In genomic region chr3:183120538-183121215, GRCh38 we compare ENCODE assay signal across 7 cellular contexts. TPM values are rescaled to one million over a fixed set of nuclear protein-coding genes. Genes with fewer than 3 reads are reported as not detected.
"Had no signal": no experiment of that assay in that cellular context is flagged by ENCODE, and none has a peak within 500 bp of the region (broad histone marks: within the 10 kb centered on the region; RNA-seq: fewer than 3 reads in every experiment).

No MANE protein-coding gene starts in this region.

- H3K27ac Mint-ChIP-seq: IgD-negative memory B cell had no signal

- H3K4me3 ChIP-seq: K562 had no signal

- ATAC-seq: K562 had no signal

- H3K4me3 Mint-ChIP-seq: IgD-negative memory B cell had no signal

- FAIRE-seq: HTR-8/SVneo, K562 had no signal

- DNase-seq: IMR-90, KBM-7 had no signal

- H3K27ac ChIP-seq: HL-60 had no signal

- H3K9me3 Mint-ChIP-seq: IgD-negative memory B cell had no signal

- H3K36me3 Mint-ChIP-seq: IgD-negative memory B cell had no signal

RNA-seq across cellular contexts. Expression of gene LAMP3, which starts 41.9 kb away (rescaled TPM):
- total RNA-seq: HT-29, IMR-90 had no signal
